ENCODE assay signal across 17 cellular contexts in the genomic region with DNA sequence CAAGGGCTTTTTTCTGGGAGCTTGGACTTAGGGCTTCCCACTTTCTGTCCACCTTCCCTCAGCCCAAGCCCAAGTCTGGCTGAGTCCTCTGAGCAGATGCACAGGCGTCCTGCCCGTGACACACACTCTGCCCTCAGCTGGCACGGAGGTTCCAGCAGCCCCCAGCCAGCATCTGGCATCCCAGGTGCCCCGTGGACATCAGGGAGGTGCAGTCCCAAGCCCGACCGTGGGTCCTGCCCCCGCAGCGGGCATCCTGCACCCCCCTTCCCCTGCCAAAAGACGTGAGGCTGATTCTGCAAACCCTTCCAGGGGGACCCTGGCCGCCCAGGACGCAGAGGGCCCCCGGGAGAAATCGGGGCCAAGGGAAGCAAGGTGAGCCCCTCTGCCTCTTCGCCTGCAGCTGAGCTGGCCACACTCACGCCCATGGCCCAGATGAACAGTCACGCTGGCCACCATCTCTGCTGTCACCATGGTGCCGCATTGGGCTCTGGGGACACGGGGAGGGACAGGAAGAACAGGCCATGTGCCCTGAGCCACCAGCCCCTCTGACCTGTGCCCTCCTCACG. TPM values are rescaled to one million over a fixed set of nuclear protein-coding genes. Genes with fewer than 3 reads are reported as not detected.
DNase-seq lines count a peak whose midpoint lies in the region; ATAC-seq and TF ChIP-seq lines count a peak whose summit lies in the region.
"Had no signal": no experiment of that assay in that cellular context is flagged by ENCODE, and none has a peak within 500 bp of the region (broad histone marks: within the 10 kb centered on the region; RNA-seq: fewer than 3 reads in every experiment).

No MANE protein-coding gene starts in this region.

- CTCF ChIA-PET in activated CD8-positive, alpha-beta memory T cell treated with anti-CD3 and anti-CD28 coated beads, Interleukin-2, amount 10 ng/mL, durations not matched to agents 7 days and 5 days (lab: Charles Lee): no interaction called here

- ATAC-seq in activated CD8-positive, alpha-beta memory T cell treated with anti-CD3 and anti-CD28 coated beads, Interleukin-2, amount 10 ng/mL, durations not matched to agents 7 days and 5 days: no peak
- no peak for ATAC-seq in left lung
- no peak for ATAC-seq in HG02678 (IDR thresholded peaks at IDR 0.05; ENCODE audit: unreplicated experiment)
- ATAC-seq in activated T-helper 17 cell treated with anti-CD3 and anti-CD28 coated beads, Interleukin-2, amount 50 U/mL, for 72 hours (replicated peaks): no peak
- ATAC-seq: A549 had no signal

- no peaks in the 10 kb centered on the region for H3K4me1 Mint-ChIP-seq in activated CD8-positive, alpha-beta memory T cell treated with anti-CD3 and anti-CD28 coated beads, Interleukin-2, amount 10 ng/mL, durations not matched to agents 7 days and 5 days
- H3K4me1 Mint-ChIP-seq in activated T-helper 17 cell treated with anti-CD3 and anti-CD28 coated beads, Interleukin-2, amount 50 U/mL, for 72 hours: no peaks in the 10 kb centered on the region

- H3K36me3 ChIP-seq in left lung (peaks cover 0 to 80% of the 10 kb centered on the region in 2 donors), suprapubic skin (peaks cover 87% of the 10 kb centered on the region)

- no peak for TF ChIP-seq POLR2A in suprapubic skin (IDR thresholded peaks at IDR 0.05)

- no peaks in the 10 kb centered on the region for H3K27me3 Mint-ChIP-seq in activated CD8-positive, alpha-beta memory T cell treated with anti-CD3 and anti-CD28 coated beads, Interleukin-2, amount 10 ng/mL, durations not matched to agents 7 days and 5 days
- H3K27me3 Mint-ChIP-seq in activated T-helper 17 cell treated with anti-CD3 and anti-CD28 coated beads, Interleukin-2, amount 50 U/mL, for 72 hours: no peaks in the 10 kb centered on the region

- H3K9me3 ChIP-seq in left lung: peaks cover 0 to 7% of the 10 kb centered on the region in 2 donors
- no peaks in the 10 kb centered on the region for H3K9me3 ChIP-seq in suprapubic skin
- H3K9me3 ChIP-seq: A549 had no signal

- no peak overlapping the region for H3K4me3 Mint-ChIP-seq in activated CD8-positive, alpha-beta memory T cell treated with anti-CD3 and anti-CD28 coated beads, Interleukin-2, amount 10 ng/mL, durations not matched to agents 7 days and 5 days
- no peak overlapping the region for H3K4me3 Mint-ChIP-seq in activated T-helper 17 cell treated with anti-CD3 and anti-CD28 coated beads, Interleukin-2, amount 50 U/mL, for 72 hours

- H3K36me3 Mint-ChIP-seq in activated CD8-positive, alpha-beta memory T cell treated with anti-CD3 and anti-CD28 coated beads, Interleukin-2, amount 10 ng/mL, durations not matched to agents 7 days and 5 days: no peaks in the 10 kb centered on the region
- no peaks in the 10 kb centered on the region for H3K36me3 Mint-ChIP-seq in activated T-helper 17 cell treated with anti-CD3 and anti-CD28 coated beads, Interleukin-2, amount 50 U/mL, for 72 hours (ENCODE audit: low read depth)

- no peak for TF ChIP-seq CTCF in left lung (IDR thresholded peaks at IDR 0.05)
- no peak for TF ChIP-seq CTCF in suprapubic skin (IDR thresholded peaks at IDR 0.05)

- no peaks in the 10 kb centered on the region for H3K27me3 ChIP-seq in left lung
- H3K27me3 ChIP-seq in suprapubic skin: no peaks in the 10 kb centered on the region

- intact Hi-C loops in left lung (cut with DNase I): no loop called here

- H3K9me3 Mint-ChIP-seq in activated CD8-positive, alpha-beta memory T cell treated with anti-CD3 and anti-CD28 coated beads, Interleukin-2, amount 10 ng/mL, durations not matched to agents 7 days and 5 days (ENCODE audit: low read depth): no peaks in the 10 kb centered on the region
- H3K9me3 Mint-ChIP-seq in activated T-helper 17 cell treated with anti-CD3 and anti-CD28 coated beads, Interleukin-2, amount 50 U/mL, for 72 hours: no peaks in the 10 kb centered on the region

- TF ChIP-seq EP300 in suprapubic skin (IDR thresholded peaks at IDR 0.05): no peak

- 82% methylated on average over 7 of the region's 19 CpGs for WGBS in suprapubic skin

- peak; percentile 19 for DNase-seq in activated CD8-positive, alpha-beta memory T cell treated with anti-CD3 and anti-CD28 coated beads, Interleukin-2, amount 10 ng/mL, durations not matched to agents 7 days and 5 days
- DNase-seq in activated CD8-positive, alpha-beta memory T cell treated with anti-CD3 and anti-CD28 coated beads for 24 hours: no peak
- peak; percentile 7 for DNase-seq in activated CD8-positive, alpha-beta memory T cell treated with anti-CD3 and anti-CD28 coated beads, Interleukin-2, amount 50 U/mL, for 4 hours
- DNase-seq in left lung (peak; percentile 17 to 65), suprapubic skin (ENCODE audit: low spot score in 2 of 2) (peak; percentile 60 to 76), DMS153 treated with DMSO at 0.1 percent for 48 hours (lab: John Stamatoyannopoulos, UW; ENCODE audit: unreplicated experiment) (no peak)
- DNase-seq: activated CD4-positive, CD25-positive, alpha-beta regulatory T cell; GOT3; KBM-7; NCI-H1436; NCI-H524; stimulated activated CD4-positive, alpha-beta T cell treated with anti-CD3 and anti-CD28 coated beads, Interleukin-4, amount 100 ng/mL, for 24 hours had no signal

- H3K27ac Mint-ChIP-seq in activated CD8-positive, alpha-beta memory T cell treated with anti-CD3 and anti-CD28 coated beads, Interleukin-2, amount 10 ng/mL, durations not matched to agents 7 days and 5 days: no peak overlapping the region
- no peak overlapping the region for H3K27ac Mint-ChIP-seq in activated T-helper 17 cell treated with anti-CD3 and anti-CD28 coated beads, Interleukin-2, amount 50 U/mL, for 72 hours

- H3K4me1 ChIP-seq in left lung: no peaks in the 10 kb centered on the region
- H3K4me1 ChIP-seq in suprapubic skin: peaks cover 6% of the 10 kb centered on the region
- H3K4me1 ChIP-seq: A549 had no signal

- H3K4me3 ChIP-seq in left lung (no peak overlapping the region), suprapubic skin (no peak overlapping the region)
- H3K4me3 ChIP-seq: A549 had no signal

- H3K27ac ChIP-seq in left lung (no peak overlapping the region), suprapubic skin (no peak overlapping the region)
- H3K27ac ChIP-seq: A549 had no signal

RNA-seq across cellular contexts. Expression of gene COL6A2, which starts 20.5 kb away (rescaled TPM):
- total RNA-seq in activated CD8-positive, alpha-beta memory T cell treated with anti-CD3 and anti-CD28 coated beads, Interleukin-2, amount 10 ng/mL, durations not matched to agents 7 days and 5 days: 10 to 100 TPM in 1 of 2 experiments, 1 to 10 TPM in 1; 5.0 to 17.9 TPM
- 100 to 1,000 TPM; 405 to 474 TPM for total RNA-seq in left lung
- total RNA-seq in suprapubic skin: 100 to 1,000 TPM in 3 of 4 donors, 10 to 100 TPM in 1; 88.9 to 150 (median 126) TPM
- total RNA-seq in activated T-helper 17 cell treated with anti-CD3 and anti-CD28 coated beads, Interleukin-2, amount 50 U/mL, for 72 hours: 10 to 100 TPM in 1 of 2 donors, 1 to 10 TPM in 1; 3.3 to 10.1 TPM
- total RNA-seq: OCI-LY7 had no signal

RNA-seq across cellular contexts. Expression of gene FTCD, which starts 37.0 kb away (rescaled TPM):
- not detected for total RNA-seq in activated CD8-positive, alpha-beta memory T cell treated with anti-CD3 and anti-CD28 coated beads, Interleukin-2, amount 10 ng/mL, durations not matched to agents 7 days and 5 days
- total RNA-seq in left lung (under 1 TPM; 0.29 to 0.38 TPM), suprapubic skin (not detected)
- under 1 TPM in 1 of 2 donors, not detected in 1; 0.24 TPM for total RNA-seq in activated T-helper 17 cell treated with anti-CD3 and anti-CD28 coated beads, Interleukin-2, amount 50 U/mL, for 72 hours
- total RNA-seq: dermis microvascular lymphatic vessel endothelial cell had no signal

Comparison
In these comparisons a context has a peak if more than half of its experiments do, and no peak if none do; other contexts are left out.
1. DNase-seq: peak in activated CD8-positive, alpha-beta memory T cell treated with anti-CD3 and anti-CD28 coated beads, Interleukin-2, amount 10 ng/mL, durations not matched to agents 7 days and 5 days (single experiment), activated CD8-positive, alpha-beta memory T cell treated with anti-CD3 and anti-CD28 coated beads, Interleukin-2, amount 50 U/mL, for 4 hours (single experiment), left lung (2 of 2) and suprapubic skin (2 of 2); none in activated CD8-positive, alpha-beta memory T cell treated with anti-CD3 and anti-CD28 coated beads for 24 hours (single experiment) and DMS153 treated with DMSO at 0.1 percent for 48 hours (single experiment).
2. RNA of gene COL6A2, which starts 20.5 kb away (total RNA-seq): 405 to 474 TPM in left lung and 88.9 to 150 TPM in suprapubic skin; 5.0 to 17.9 TPM in activated CD8-positive, alpha-beta memory T cell treated with anti-CD3 and anti-CD28 coated beads, Interleukin-2, amount 10 ng/mL, durations not matched to agents 7 days and 5 days and 3.3 to 10.1 TPM in activated T-helper 17 cell treated with anti-CD3 and anti-CD28 coated beads, Interleukin-2, amount 50 U/mL, for 72 hours; every median in the first group is over 4 times any median in the second.